Comparison of ENCODE assay signal across 23 cellular contexts in genomic region chr16:65002265-65002664, GRCh38.
DNase-seq lines count a peak whose midpoint lies in the region; ATAC-seq, FAIRE-seq and TF ChIP-seq lines count a peak whose summit lies in the region.
"Had no signal": no experiment of that assay in that cellular context is flagged by ENCODE, and none has a peak within 500 bp of the region (broad histone marks: within the 10 kb centered on the region; RNA-seq: fewer than 3 reads in every experiment).

No MANE protein-coding gene starts in this region.

- peaks cover 76% of the 10 kb centered on the region for H3K79me2 ChIP-seq in SK-N-SH (ENCODE audit: insufficient read depth)
- no peaks in the 10 kb centered on the region for H3K79me2 ChIP-seq in trophoblast cell (ENCODE audit: control insufficient read depth, insufficient read depth, low read length, poor library complexity)

- peak; percentile 98 for DNase-seq in EH (ENCODE audit: low read depth)
- peak; percentile 8 for DNase-seq in SK-N-SH
- peak; percentile 65 for DNase-seq in fibroblast of mammary gland (ENCODE audit: low read depth)
- DNase-seq in pancreas, result no peak
- no peak for DNase-seq in medulla oblongata (ENCODE audit: extremely low spot score)
- no peak for DNase-seq in trophoblast cell
- DNase-seq in activated CD4-positive, alpha-beta memory T cell treated with anti-CD3 and anti-CD28 coated beads for 36 hours, result no peak
- DNase-seq in tibial artery, result no peak
- DNase-seq: activated CD4-positive, alpha-beta T cell treated with anti-CD3 and anti-CD28 coated beads, Interleukin-2, amount 10 ng/mL, durations not matched to agents 24 days and 14 days; activated T-cell treated with anti-CD3 and anti-CD28 coated beads, Interleukin-2, amount 50 U/mL, for 4 hours; adrenal gland; CD4-positive, alpha-beta memory T cell; GOT3; NCI-H146; NCI-H524 treated with DMSO at 0.1 percent for 48 hours; Peyer's patch; right cardiac atrium; stimulated activated CD4-positive, alpha-beta T cell treated with anti-CD3 and anti-CD28 coated beads, Interleukin-4, amount 100 ng/mL, for 24 hours had no signal

- H3K36me3 ChIP-seq in SK-N-SH (replicated peaks in 1 of 2; ENCODE audit: control insufficient read depth in 1 of 2, insufficient read depth in 2 of 2, low read length in 1 of 2) (peaks cover 47 to 71% of the 10 kb centered on the region in 2 experiments), pancreas (no peaks in the 10 kb centered on the region), trophoblast cell (ENCODE audit: control insufficient read depth in 1 of 2, insufficient read depth in 2 of 2, low read length in 2 of 2) (peaks cover 21 to 52% of the 10 kb centered on the region in 2 experiments), tibial artery (peaks cover 12 to 40% (median 39%) of the 10 kb centered on the region in 3 donors)
- H3K36me3 ChIP-seq: adrenal gland, Peyer's patch had no signal

- H3K27me3 ChIP-seq in SK-N-SH (ENCODE audit: insufficient read depth) (no peaks in the 10 kb centered on the region), pancreas (no peaks in the 10 kb centered on the region), trophoblast cell (ENCODE audit: insufficient read depth, low read length) (no peaks in the 10 kb centered on the region), tibial artery (no peaks in the 10 kb centered on the region)
- H3K27me3 ChIP-seq: adrenal gland, Peyer's patch had no signal

- H3K18ac ChIP-seq in trophoblast cell (ENCODE audit: low read length), result no peak overlapping the region

- CTCF ChIA-PET in SK-N-SH (lab: Yijun Ruan, JAX), result no interaction called here
- CTCF ChIA-PET in activated CD4-positive, alpha-beta memory T cell treated with anti-CD3 and anti-CD28 coated beads for 36 hours (lab: Charles Lee), result no interaction called here

- POLR2A ChIA-PET in SK-N-SH (lab: Yijun Ruan, JAX), result no interaction called here
- POLR2A ChIA-PET in activated CD4-positive, alpha-beta memory T cell treated with anti-CD3 and anti-CD28 coated beads for 36 hours (lab: Charles Lee), result no interaction called here

- H3K9me3 Mint-ChIP-seq in activated CD4-positive, alpha-beta memory T cell treated with anti-CD3 and anti-CD28 coated beads for 36 hours, result peaks cover 24% of the 10 kb centered on the region

- TF ChIP-seq RAD21 in SK-N-SH (IDR thresholded peaks at IDR 0.05; ENCODE audit: low read length), result no peak

- H2AFZ ChIP-seq in SK-N-SH (ENCODE audit: low read depth) (no peak overlapping the region), trophoblast cell (ENCODE audit: insufficient read depth, low read length, poor library complexity) (no peak overlapping the region)

- no peaks in the 10 kb centered on the region for H3K27me3 Mint-ChIP-seq in activated CD4-positive, alpha-beta memory T cell treated with anti-CD3 and anti-CD28 coated beads for 36 hours
- H3K27me3 Mint-ChIP-seq: activated CD4-positive, alpha-beta T cell treated with anti-CD3 and anti-CD28 coated beads, Interleukin-2, amount 10 ng/mL, durations not matched to agents 24 days and 14 days; CD4-positive, alpha-beta memory T cell had no signal

- no peaks in the 10 kb centered on the region for H3K9me2 ChIP-seq in SK-N-SH

- H3K27ac ChIP-seq in SK-N-SH (ENCODE audit: low read depth in 2 of 2, low read length in 1 of 2) (peak overlapping the region; percentile 0 to 98; a peak in 3 of 4 replicates), pancreas (no peak overlapping the region), trophoblast cell (ENCODE audit: low read depth, low read length) (no peak overlapping the region), tibial artery (no peak overlapping the region)
- H3K27ac ChIP-seq: adrenal gland, KMS-11, Peyer's patch had no signal

- H4K12ac ChIP-seq in trophoblast cell (ENCODE audit: low read depth, low read length), result no peak overlapping the region

- H2AK5ac ChIP-seq in trophoblast cell (ENCODE audit: low read length), result no peak overlapping the region

- no peak overlapping the region for H3K4ac ChIP-seq in trophoblast cell (ENCODE audit: low read depth, low read length)

- H3K9me3 ChIP-seq in SK-N-SH, result no peaks in the 10 kb centered on the region
- no peaks in the 10 kb centered on the region for H3K9me3 ChIP-seq in pancreas
- H3K9me3 ChIP-seq in trophoblast cell (ENCODE audit: insufficient read depth, low read depth, low read length), result no peaks in the 10 kb centered on the region
- H3K9me3 ChIP-seq in tibial artery, result no peaks in the 10 kb centered on the region
- H3K9me3 ChIP-seq: adrenal gland, Peyer's patch had no signal

- no peak for ATAC-seq in pancreas
- ATAC-seq: activated T-cell treated with anti-CD3 and anti-CD28 coated beads, Interleukin-2, amount 50 U/mL, for 4 hours; stimulated activated effector memory CD8-positive, alpha-beta T cell treated with anti-CD3 and anti-CD28 coated beads, Interleukin-12 subunit alpha, Interleukin-12 subunit beta, amount 100 ng/mL, for 72 hours had no signal

- TF ChIP-seq EP300 in SK-N-SH (IDR thresholded peaks at IDR 0.05; ENCODE audit: borderline replicate concordance in 1 of 2, low read depth in 1 of 2, low read length in 1 of 2), result peak in 1 of 2 experiments; percentile 86; a peak in 2 of 4 replicates

- H3K4me3 Mint-ChIP-seq in activated CD4-positive, alpha-beta memory T cell treated with anti-CD3 and anti-CD28 coated beads for 36 hours, result no peak overlapping the region
- H3K4me3 Mint-ChIP-seq: activated CD4-positive, alpha-beta T cell treated with anti-CD3 and anti-CD28 coated beads, Interleukin-2, amount 10 ng/mL, durations not matched to agents 24 days and 14 days; activated T-cell treated with anti-CD3 and anti-CD28 coated beads, Interleukin-2, amount 50 U/mL, for 4 hours; CD4-positive, alpha-beta memory T cell; stimulated activated effector memory CD8-positive, alpha-beta T cell treated with anti-CD3 and anti-CD28 coated beads, Interleukin-12 subunit alpha, Interleukin-12 subunit beta, amount 100 ng/mL, for 72 hours; T-helper 2 cell treated with Interferon-gamma antibody and Interleukin-4, amounts not matched to agents 5 μg/mL and 100 μg/mL, for 36 hours had no signal

- H3K4me3 ChIP-seq in SK-N-SH (ENCODE audit: low read depth in 2 of 2, low read length in 1 of 2), result no peak overlapping the region
- no peak overlapping the region for H3K4me3 ChIP-seq in fibroblast of mammary gland (ENCODE audit: control insufficient read depth, low read depth, low read length)
- no peak overlapping the region for H3K4me3 ChIP-seq in pancreas
- H3K4me3 ChIP-seq in trophoblast cell (ENCODE audit: low read depth, low read length), result no peak overlapping the region
- no peak overlapping the region for H3K4me3 ChIP-seq in tibial artery
- H3K4me3 ChIP-seq: adrenal gland, Peyer's patch had no signal

- intact Hi-C loops in pancreas (cut with DNase I) (no loop called here), tibial artery (cut with DNase I; ENCODE audit: low total_unique reads) (no loop called here)
- intact Hi-C loops in activated CD4-positive, alpha-beta memory T cell treated with anti-CD3 and anti-CD28 coated beads for 36 hours (cut with micrococcal nuclease), result no loop called here

- no peak overlapping the region for H4K8ac ChIP-seq in trophoblast cell (ENCODE audit: low read depth, low read length)

- H3K9ac ChIP-seq in SK-N-SH (peak overlapping the region; percentile 44; the same call in 1 of the 2 replicates), trophoblast cell (ENCODE audit: low read length) (no peak overlapping the region)
- H3K9ac ChIP-seq: KMS-11 had no signal

- FAIRE-seq in pancreas (lab: Jason Lieb, UNC), result peak; percentile 13
- FAIRE-seq: keratinocyte, urothelium cell line had no signal

- 10% methylated on average over 1 of the region's 1 CpG for WGBS in SK-N-SH (ENCODE audit: low lambda C conversion rate)
- WGBS in pancreas, 2 donors, result 20 to 57% methylated on average over 1 of the region's 1 CpG
- WGBS in trophoblast cell (ENCODE audit: extremely low coverage, insufficient coverage, insufficient read length), result no CpG with 5 or more reads among the region's 1 CpG

- peaks cover 4% of the 10 kb centered on the region for H4K20me1 ChIP-seq in SK-N-SH (ENCODE audit: insufficient read depth)

- H3K36me3 Mint-ChIP-seq in activated CD4-positive, alpha-beta memory T cell treated with anti-CD3 and anti-CD28 coated beads for 36 hours, result no peaks in the 10 kb centered on the region
- H3K36me3 Mint-ChIP-seq: CD4-positive, alpha-beta memory T cell; stimulated activated effector memory CD8-positive, alpha-beta T cell treated with anti-CD3 and anti-CD28 coated beads, Interleukin-12 subunit alpha, Interleukin-12 subunit beta, amount 100 ng/mL, for 72 hours had no signal

- H3K23ac ChIP-seq in trophoblast cell (ENCODE audit: low read length), result no peak overlapping the region

- no peak overlapping the region for H3K27ac Mint-ChIP-seq in activated CD4-positive, alpha-beta memory T cell treated with anti-CD3 and anti-CD28 coated beads for 36 hours
- H3K27ac Mint-ChIP-seq: activated CD4-positive, alpha-beta T cell treated with anti-CD3 and anti-CD28 coated beads, Interleukin-2, amount 10 ng/mL, durations not matched to agents 24 days and 14 days; CD4-positive, alpha-beta memory T cell; stimulated activated effector memory CD8-positive, alpha-beta T cell treated with anti-CD3 and anti-CD28 coated beads, Interleukin-12 subunit alpha, Interleukin-12 subunit beta, amount 100 ng/mL, for 72 hours; T-helper 2 cell treated with Interferon-gamma antibody and Interleukin-4, amounts not matched to agents 5 μg/mL and 100 μg/mL, for 36 hours had no signal

- no peak overlapping the region for H2BK12ac ChIP-seq in trophoblast cell (ENCODE audit: low read length)

- H3K4me2 ChIP-seq in SK-N-SH (peak overlapping the region; percentile 44; the same call in 1 of the 2 replicates), trophoblast cell (ENCODE audit: low read length) (no peak overlapping the region)
- H3K4me2 ChIP-seq: KMS-11 had no signal

- H3K79me1 ChIP-seq in trophoblast cell (ENCODE audit: low read length), result no peaks in the 10 kb centered on the region

- H3K14ac ChIP-seq in trophoblast cell (ENCODE audit: low read length), result no peak overlapping the region

- peaks cover 0 to 21% of the 10 kb centered on the region in 2 experiments; a peak in 2 of 4 replicates for H3K4me1 ChIP-seq in SK-N-SH (ENCODE audit: control insufficient read depth in 1 of 2, insufficient read depth in 2 of 2, low read depth in 1 of 2, low read length in 1 of 2)
- no peaks in the 10 kb centered on the region for H3K4me1 ChIP-seq in pancreas
- H3K4me1 ChIP-seq in trophoblast cell (ENCODE audit: control insufficient read depth in 1 of 2, insufficient read depth in 2 of 2, low read length in 2 of 2), result no peaks in the 10 kb centered on the region
- no peaks in the 10 kb centered on the region for H3K4me1 ChIP-seq in tibial artery
- H3K4me1 ChIP-seq: adrenal gland, Peyer's patch had no signal

- no peak overlapping the region for H4K91ac ChIP-seq in trophoblast cell (ENCODE audit: low read depth, low read length)

- peaks cover 64% of the 10 kb centered on the region for H3F3A ChIP-seq in SK-N-SH (replicated peaks; ENCODE audit: insufficient read depth)

- no peak overlapping the region for H2BK120ac ChIP-seq in trophoblast cell (ENCODE audit: insufficient read depth, low read length, poor library complexity)

- no peaks in the 10 kb centered on the region for H3K4me1 Mint-ChIP-seq in activated CD4-positive, alpha-beta memory T cell treated with anti-CD3 and anti-CD28 coated beads for 36 hours (ENCODE audit: low read depth)
- H3K4me1 Mint-ChIP-seq: activated CD4-positive, alpha-beta T cell treated with anti-CD3 and anti-CD28 coated beads, Interleukin-2, amount 10 ng/mL, durations not matched to agents 24 days and 14 days; CD4-positive, alpha-beta memory T cell; stimulated activated effector memory CD8-positive, alpha-beta T cell treated with anti-CD3 and anti-CD28 coated beads, Interleukin-12 subunit alpha, Interleukin-12 subunit beta, amount 100 ng/mL, for 72 hours had no signal

- H2BK5ac ChIP-seq in trophoblast cell (ENCODE audit: low read depth, low read length, poor library complexity), result no peak overlapping the region

- TF ChIP-seq CTCF in SK-N-SH (IDR thresholded peaks at IDR 0.05) (no peak), fibroblast of mammary gland (conservative IDR thresholded peaks at IDR 0.05; ENCODE audit: control insufficient read depth, insufficient read depth, low read depth, low read length) (no peak), pancreas (IDR thresholded peaks at IDR 0.05) (no peak), tibial artery (IDR thresholded peaks at IDR 0.05) (no peak)

Comparison
In these comparisons a context has a peak if more than half of its experiments do, and no peak if none do; other contexts are left out.
1. DNase-seq: peak in EH (single experiment), SK-N-SH (single experiment) and fibroblast of mammary gland (single experiment); none in pancreas (0 of 6), medulla oblongata (single experiment), trophoblast cell (0 of 2), activated CD4-positive, alpha-beta memory T cell treated with anti-CD3 and anti-CD28 coated beads for 36 hours (single experiment) and tibial artery (0 of 2).
2. H3K27ac ChIP-seq: peak in SK-N-SH (2 of 2); none in pancreas (0 of 4), trophoblast cell (single experiment) and tibial artery (0 of 2).